In genomic region chr17:27338536-27338985, GRCh38 we compare ENCODE assay signal across 14 cellular contexts. TPM values are rescaled to one million over a fixed set of nuclear protein-coding genes. Genes with fewer than 3 reads are reported as not detected.
DNase-seq lines count a peak whose midpoint lies in the region; ATAC-seq, FAIRE-seq and TF ChIP-seq lines count a peak whose summit lies in the region.
"Had no signal": no experiment of that assay in that cellular context is flagged by ENCODE, and none has a peak within 500 bp of the region (broad histone marks: within the 10 kb centered on the region; RNA-seq: fewer than 3 reads in every experiment).

No MANE protein-coding gene starts in this region.

- H3K36me3 Mint-ChIP-seq in activated CD4-positive, alpha-beta T cell treated with anti-CD3 and anti-CD28 coated beads, Interleukin-2, amount 10 ng/mL, durations not matched to agents 24 days and 14 days (ENCODE audit: low read depth) = no peaks in the 10 kb centered on the region
- H3K36me3 Mint-ChIP-seq: activated naive CD8-positive, alpha-beta T cell treated with anti-CD3 and anti-CD28 coated beads, Interleukin-2, amount 10 ng/mL, durations not matched to agents 7 days and 5 days had no signal

- DNase-seq in urothelium cell line (ENCODE audit: low spot score) = no peak
- no peak for DNase-seq in OCI-M1 (lab: John Stamatoyannopoulos, UW)
- DNase-seq in sciatic nerve (ENCODE audit: low spot score) = no peak
- no peak for DNase-seq in activated CD4-positive, alpha-beta T cell treated with anti-CD3 and anti-CD28 coated beads, Interleukin-2, amount 10 ng/mL, durations not matched to agents 24 days and 14 days
- DNase-seq: activated naive CD8-positive, alpha-beta T cell treated with anti-CD3 and anti-CD28 coated beads, Interleukin-2, amount 10 ng/mL, durations not matched to agents 7 days and 5 days; dorsolateral prefrontal cortex; stimulated activated CD4-positive, alpha-beta T cell treated with anti-CD3 and anti-CD28 coated beads, Interleukin-4, amount 100 ng/mL, for 24 hours had no signal

- peak overlapping the region in 1 of 11 experiments; percentile 23; a peak in 1 of 22 replicates for H3K27ac ChIP-seq in BLaER1 treated with 17β-estradiol and CSF1 and Interleukin-3, amounts not matched to agents 10 nM and 100 nM
- H3K27ac ChIP-seq in KMS-11 = no peak overlapping the region
- H3K27ac ChIP-seq: SK-N-MC had no signal

- peaks cover 1% of the 10 kb centered on the region for H3K27me3 Mint-ChIP-seq in activated CD4-positive, alpha-beta T cell treated with anti-CD3 and anti-CD28 coated beads, Interleukin-2, amount 10 ng/mL, durations not matched to agents 24 days and 14 days
- H3K27me3 Mint-ChIP-seq: activated naive CD8-positive, alpha-beta T cell treated with anti-CD3 and anti-CD28 coated beads, Interleukin-2, amount 10 ng/mL, durations not matched to agents 7 days and 5 days had no signal

- no peak for FAIRE-seq in urothelium cell line (lab: Jason Lieb, UNC)
- FAIRE-seq: A549, frontal cortex had no signal

- no peak overlapping the region for H3K9ac ChIP-seq in BLaER1 treated with 17β-estradiol and CSF1 and Interleukin-3, amounts not matched to agents 10 nM and 100 nM
- H3K9ac ChIP-seq in KMS-11 = no peak overlapping the region

- H2AFZ ChIP-seq in KMS-11 (ENCODE audit: low read depth) = no peak overlapping the region

- no peaks in the 10 kb centered on the region for H4K20me1 ChIP-seq in BLaER1 treated with 17β-estradiol and CSF1 and Interleukin-3, amounts not matched to agents 10 nM and 100 nM
- no peaks in the 10 kb centered on the region for H4K20me1 ChIP-seq in KMS-11 (ENCODE audit: insufficient read depth)

- H3K4me3 Mint-ChIP-seq in activated CD4-positive, alpha-beta T cell treated with anti-CD3 and anti-CD28 coated beads, Interleukin-2, amount 10 ng/mL, durations not matched to agents 24 days and 14 days = no peak overlapping the region
- H3K4me3 Mint-ChIP-seq: activated naive CD8-positive, alpha-beta T cell treated with anti-CD3 and anti-CD28 coated beads, Interleukin-2, amount 10 ng/mL, durations not matched to agents 7 days and 5 days had no signal

- no peaks in the 10 kb centered on the region for H3K9me3 Mint-ChIP-seq in activated CD4-positive, alpha-beta T cell treated with anti-CD3 and anti-CD28 coated beads, Interleukin-2, amount 10 ng/mL, durations not matched to agents 24 days and 14 days
- H3K9me3 Mint-ChIP-seq: activated naive CD8-positive, alpha-beta T cell treated with anti-CD3 and anti-CD28 coated beads, Interleukin-2, amount 10 ng/mL, durations not matched to agents 7 days and 5 days had no signal

- no peaks in the 10 kb centered on the region for H3K79me2 ChIP-seq in KMS-11 (ENCODE audit: insufficient read depth, low read depth)

- intact Hi-C loops in sciatic nerve (cut with DNase I) = no loop called here
- intact Hi-C loops in activated CD4-positive, alpha-beta T cell treated with anti-CD3 and anti-CD28 coated beads, Interleukin-2, amount 10 ng/mL, durations not matched to agents 24 days and 14 days (cut with micrococcal nuclease) = no loop called here

- no peaks in the 10 kb centered on the region for H3K36me3 ChIP-seq in BLaER1 treated with 17β-estradiol and CSF1 and Interleukin-3, amounts not matched to agents 10 nM and 100 nM
- H3K36me3 ChIP-seq in KMS-11 (ENCODE audit: insufficient read depth) = no peaks in the 10 kb centered on the region

- H3K27ac Mint-ChIP-seq in activated CD4-positive, alpha-beta T cell treated with anti-CD3 and anti-CD28 coated beads, Interleukin-2, amount 10 ng/mL, durations not matched to agents 24 days and 14 days = no peak overlapping the region
- H3K27ac Mint-ChIP-seq: activated naive CD8-positive, alpha-beta T cell treated with anti-CD3 and anti-CD28 coated beads, Interleukin-2, amount 10 ng/mL, durations not matched to agents 7 days and 5 days had no signal

- ATAC-seq in GM19324 (IDR thresholded peaks at IDR 0.05; ENCODE audit: low FRiP score, unreplicated experiment) = peak; percentile 68
- ATAC-seq in HG02840 (IDR thresholded peaks at IDR 0.05; ENCODE audit: low FRiP score, unreplicated experiment) = peak; percentile 63
- ATAC-seq in sciatic nerve = no peak
- ATAC-seq: A549 had no signal

- H3K4me3 ChIP-seq in BLaER1 treated with 17β-estradiol and CSF1 and Interleukin-3, amounts not matched to agents 10 nM and 100 nM = no peak overlapping the region
- no peak overlapping the region for H3K4me3 ChIP-seq in KMS-11 (IDR thresholded peaks at IDR 0.05; ENCODE audit: insufficient read depth, low read depth, low read length)
- H3K4me3 ChIP-seq: A549, dorsolateral prefrontal cortex, SK-N-MC had no signal

- peaks cover 27 to 79% (median 46%) of the 10 kb centered on the region in 10 experiments for H3K4me1 ChIP-seq in BLaER1 treated with 17β-estradiol and CSF1 and Interleukin-3, amounts not matched to agents 10 nM and 100 nM
- peaks cover 27% of the 10 kb centered on the region for H3K4me1 ChIP-seq in KMS-11 (ENCODE audit: low read depth, poor library complexity, severe bottlenecking)

- peaks cover 11% of the 10 kb centered on the region for H3K4me1 Mint-ChIP-seq in activated CD4-positive, alpha-beta T cell treated with anti-CD3 and anti-CD28 coated beads, Interleukin-2, amount 10 ng/mL, durations not matched to agents 24 days and 14 days

- peak overlapping the region; percentile 27 to 76 (median 56) for H3K4me2 ChIP-seq in BLaER1 treated with 17β-estradiol and CSF1 and Interleukin-3, amounts not matched to agents 10 nM and 100 nM
- H3K4me2 ChIP-seq in KMS-11 = peak overlapping the region; percentile 18; the same call in 1 of the 2 replicates
- H3K4me2 ChIP-seq: A549 had no signal

- no peaks in the 10 kb centered on the region for H3K27me3 ChIP-seq in BLaER1 treated with 17β-estradiol and CSF1 and Interleukin-3, amounts not matched to agents 10 nM and 100 nM
- no peaks in the 10 kb centered on the region for H3K27me3 ChIP-seq in KMS-11 (ENCODE audit: insufficient read depth, low read depth)
- H3K27me3 ChIP-seq: dorsolateral prefrontal cortex had no signal

- no peaks in the 10 kb centered on the region for H3K9me3 ChIP-seq in BLaER1 treated with 17β-estradiol and CSF1 and Interleukin-3, amounts not matched to agents 10 nM and 100 nM (replicated peaks in 1 of 11)
- H3K9me3 ChIP-seq: A549 had no signal

- no peak for TF ChIP-seq CTCF in KMS-11 (conservative IDR thresholded peaks at IDR 0.05; ENCODE audit: low read depth, low read length)

RNA-seq across cellular contexts. Expression of gene WSB1, which starts 44.6 kb away (rescaled TPM):
- 396 TPM for total RNA-seq in sciatic nerve
- total RNA-seq in activated CD4-positive, alpha-beta T cell treated with anti-CD3 and anti-CD28 coated beads, Interleukin-2, amount 10 ng/mL, durations not matched to agents 24 days and 14 days = 135 and 136 TPM in 2 replicates
